ENCODE assay signal across 8 cellular contexts in the genomic region with DNA sequence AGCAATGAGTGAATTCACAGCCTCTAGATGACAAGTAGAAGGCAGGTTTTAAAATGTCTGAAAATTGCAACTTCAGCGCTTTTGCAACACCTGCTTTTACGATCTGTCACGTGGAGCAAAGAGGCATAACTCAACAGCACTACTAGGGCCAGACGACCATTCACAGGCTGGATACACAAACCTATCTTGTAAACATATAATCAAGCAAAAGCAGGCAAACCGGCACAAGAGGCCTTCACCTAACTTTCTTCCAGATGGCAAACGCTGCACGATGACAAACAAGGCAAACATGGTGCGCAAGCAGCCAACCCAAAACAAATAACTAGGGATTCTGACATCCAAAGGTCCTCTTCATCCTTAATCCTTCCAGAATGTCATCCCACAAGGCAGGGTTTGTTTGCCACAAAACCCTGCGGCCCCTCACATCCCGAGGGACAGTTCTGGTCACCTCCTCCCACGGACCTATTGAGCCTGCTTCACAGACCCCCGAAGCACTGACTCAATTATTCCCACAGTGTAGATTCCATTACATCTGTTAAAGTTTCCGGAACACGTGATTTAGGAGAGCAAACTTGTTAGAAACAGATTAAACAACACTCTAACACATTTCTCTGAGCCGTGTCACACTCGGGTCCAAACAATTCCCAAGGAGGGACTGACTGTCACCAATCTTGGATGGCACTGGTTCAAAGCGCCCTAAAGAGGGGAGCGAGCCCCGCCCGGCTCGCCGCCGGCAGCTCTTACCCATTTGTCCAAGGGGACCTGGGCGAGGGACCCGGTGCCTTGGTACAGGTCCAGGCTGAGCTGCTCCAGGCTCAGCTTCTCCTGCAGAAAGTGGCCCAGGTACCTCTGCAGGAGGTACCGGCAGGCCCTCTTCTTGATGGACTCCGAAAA. TPM values are rescaled to one million over a fixed set of nuclear protein-coding genes. Genes with fewer than 3 reads are reported as not detected.
DNase-seq lines count a peak whose midpoint lies in the region; ATAC-seq and TF ChIP-seq lines count a peak whose summit lies in the region.

No MANE protein-coding gene starts in this region.

- intact Hi-C loops in lower leg skin (cut with DNase I; ENCODE audit: low total_unique reads): no loop called here

- in situ Hi-C loops in GM13977 (cut with MboI; ENCODE audit: low pct_unique_long_range_greater_than_20kb, low sequenced_read_pairs, unreplicated experiment): no loop called here

- 0 to 1% methylated on average over 21 to 27 of the region's 27 CpGs for WGBS in lower leg skin, 2 donors

- no peak for TF ChIP-seq POLR2A in lower leg skin (IDR thresholded peaks at IDR 0.05)

- DNase-seq in GM13977 (ENCODE audit: low spot score) (peak; percentile 62), NCI-H2227 treated with DMSO at 0.1 percent for 48 hours (lab: John Stamatoyannopoulos, UW) (peak; percentile 20), dedifferentiated amniotic fluid mesenchymal stem cell (ENCODE audit: extremely low spot score) (peak; percentile 37), lower leg skin (ENCODE audit: low spot score in 2 of 2) (peak in 1 of 2 donors; percentile 39), 8988T (no peak)
- peak; percentile 12 to 33 for DNase-seq in activated CD4-positive, alpha-beta T cell treated with anti-CD3 and anti-CD28 coated beads for 24 hours (ENCODE audit: low read depth in 2 of 2)
- peak; percentile 17 for DNase-seq in stimulated activated CD8-positive, alpha-beta memory T cell treated with anti-CD3 and anti-CD28 coated beads, Interleukin-12 subunit alpha, Interleukin-12 subunit beta, amount 100 ng/mL, for 1 hour (ENCODE audit: low read depth)

- TF ChIP-seq CTCF in GM13977 (IDR thresholded peaks at IDR 0.05; ENCODE audit: extremely low read depth, insufficient read depth, missing control alignments) (no peak), lower leg skin (IDR thresholded peaks at IDR 0.05) (no peak)

- H3K4me3 ChIP-seq in lower leg skin (ENCODE audit: low read depth, poor library complexity, severe bottlenecking): peak overlapping the region; percentile 89

- peak; percentile 34 for ATAC-seq in HG02938 (IDR thresholded peaks at IDR 0.05; ENCODE audit: unreplicated experiment)

RNA-seq across cellular contexts. Expression of a gene that starts 0.8 kb away (rescaled TPM):
- total RNA-seq in lower leg skin: 10 to 100 TPM; 23.8 to 44.8 (median 30.9) TPM

RNA-seq across cellular contexts. Expression of a gene that starts 1.0 kb away (rescaled TPM):
- total RNA-seq in lower leg skin: 10 to 100 TPM; 22.6 to 37.1 (median 27.4) TPM

RNA-seq across cellular contexts. Expression of a gene that starts 29.6 kb away (rescaled TPM):
- 10 to 100 TPM in 3 of 4 donors, 1 to 10 TPM in 1; 9.8 to 22.5 (median 11.7) TPM for total RNA-seq in lower leg skin
